In the genomic region with DNA sequence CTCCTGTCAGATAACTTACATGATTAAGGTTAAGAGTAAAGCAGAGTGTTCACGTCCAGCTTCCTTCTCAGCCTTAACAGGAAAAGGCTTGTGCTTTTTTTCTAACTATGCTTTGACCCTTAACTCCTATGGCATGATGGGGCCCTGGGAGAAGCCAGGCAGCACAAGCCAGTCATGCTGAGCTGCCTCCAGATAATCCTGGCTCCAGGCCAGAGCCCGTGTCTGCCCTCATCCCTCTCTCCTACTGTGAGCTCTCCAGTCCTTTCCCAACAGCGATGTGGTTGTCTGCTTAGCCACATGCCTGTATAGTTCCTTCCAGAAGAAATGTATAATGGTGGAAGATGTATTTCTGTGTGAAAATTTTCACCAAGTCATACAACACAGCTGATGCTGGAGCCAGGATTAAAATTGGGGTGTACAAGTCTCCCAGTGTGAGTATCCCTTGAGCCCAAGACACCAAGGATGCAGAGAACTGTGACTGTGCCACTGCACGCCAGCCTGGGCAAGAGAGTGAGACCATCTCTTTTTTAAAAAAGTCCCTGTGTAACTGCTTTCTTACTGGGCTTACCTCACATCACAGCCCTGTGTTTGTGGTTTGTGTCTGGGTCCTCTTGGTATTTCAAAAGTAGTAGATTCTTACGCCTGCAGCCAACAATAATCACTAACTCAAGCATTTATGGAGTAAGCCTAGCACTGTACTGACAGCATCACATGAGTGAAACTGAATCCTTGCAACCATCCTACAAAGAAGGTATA, we compare ENCODE assay signal across 1 cellular context.
TF ChIP-seq lines count a peak whose summit lies in the region.

No MANE protein-coding gene starts in this region.

TF ChIP-seq in SK-N-SH, 30 proteins besides CTCF, POLR2A, EP300 and RAD21:
- TF ChIP-seq, protein P1, sequence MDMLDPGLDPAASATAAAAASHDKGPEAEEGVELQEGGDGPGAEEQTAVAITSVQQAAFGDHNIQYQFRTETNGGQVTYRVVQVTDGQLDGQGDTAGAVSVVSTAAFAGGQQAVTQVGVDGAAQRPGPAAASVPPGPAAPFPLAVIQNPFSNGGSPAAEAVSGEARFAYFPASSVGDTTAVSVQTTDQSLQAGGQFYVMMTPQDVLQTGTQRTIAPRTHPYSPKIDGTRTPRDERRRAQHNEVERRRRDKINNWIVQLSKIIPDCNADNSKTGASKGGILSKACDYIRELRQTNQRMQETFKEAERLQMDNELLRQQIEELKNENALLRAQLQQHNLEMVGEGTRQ (IDR thresholded peaks at IDR 0.05; ENCODE audit: borderline replicate concordance, low read depth, low read length): no peak
- TF ChIP-seq MAX (IDR thresholded peaks at IDR 0.05; ENCODE audit: low read depth) (no peak), NFIC (IDR thresholded peaks at IDR 0.05; ENCODE audit: borderline replicate concordance) (peak; percentile 29), GATA2 (CRISPR knock-in tag; IDR thresholded peaks at IDR 0.05) (no peak), MEF2A (IDR thresholded peaks at IDR 0.05; ENCODE audit: borderline replicate concordance, low read depth) (no peak), TAF1 (IDR thresholded peaks at IDR 0.05; ENCODE audit: borderline replicate concordance, low read depth, low read length) (no peak)
- TF ChIP-seq, protein P2, sequence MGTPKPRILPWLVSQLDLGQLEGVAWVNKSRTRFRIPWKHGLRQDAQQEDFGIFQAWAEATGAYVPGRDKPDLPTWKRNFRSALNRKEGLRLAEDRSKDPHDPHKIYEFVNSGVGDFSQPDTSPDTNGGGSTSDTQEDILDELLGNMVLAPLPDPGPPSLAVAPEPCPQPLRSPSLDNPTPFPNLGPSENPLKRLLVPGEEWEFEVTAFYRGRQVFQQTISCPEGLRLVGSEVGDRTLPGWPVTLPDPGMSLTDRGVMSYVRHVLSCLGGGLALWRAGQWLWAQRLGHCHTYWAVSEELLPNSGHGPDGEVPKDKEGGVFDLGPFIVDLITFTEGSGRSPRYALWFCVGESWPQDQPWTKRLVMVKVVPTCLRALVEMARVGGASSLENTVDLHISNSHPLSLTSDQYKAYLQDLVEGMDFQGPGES (IDR thresholded peaks at IDR 0.05; ENCODE audit: low read depth, low read length): no peak
TF ChIP-seq in SK-N-SH: peak in this region for 1.
